8 cellular contexts compared by ENCODE assay signal in genomic region chr14:103562135-103562384, GRCh38. TPM values are rescaled to one million over a fixed set of nuclear protein-coding genes. Genes with fewer than 3 reads are reported as not detected.
DNase-seq lines count a peak whose midpoint lies in the region; ATAC-seq lines count a peak whose summit lies in the region.

No MANE protein-coding gene starts in this region.

- no peaks in the 10 kb centered on the region for H3K27me3 Mint-ChIP-seq in activated T-helper 17 cell treated with anti-CD3 and anti-CD28 coated beads, Interleukin-2, amount 50 U/mL, for 72 hours

- H3K9me3 Mint-ChIP-seq in activated T-helper 17 cell treated with anti-CD3 and anti-CD28 coated beads, Interleukin-2, amount 50 U/mL, for 72 hours, result no peaks in the 10 kb centered on the region

- peak overlapping the region; percentile 98 for H3K4me3 Mint-ChIP-seq in activated T-helper 17 cell treated with anti-CD3 and anti-CD28 coated beads, Interleukin-2, amount 50 U/mL, for 72 hours

- peaks cover 56% of the 10 kb centered on the region for H3K36me3 Mint-ChIP-seq in activated T-helper 17 cell treated with anti-CD3 and anti-CD28 coated beads, Interleukin-2, amount 50 U/mL, for 72 hours (ENCODE audit: low read depth)

- H3K9ac ChIP-seq in iPS-15b (ENCODE audit: low read depth, low read length), result peak overlapping the region; percentile 83

- peak; percentile 21 for DNase-seq in stromal cell of bone marrow (ENCODE audit: low read depth)
- no peak for DNase-seq in stimulated activated CD4-positive, alpha-beta T cell treated with anti-CD3 and anti-CD28 coated beads, Interleukin-2, amount 100 ng/mL, for 48 hours
- no peak for DNase-seq in UCSD-AML1 (lab: John Stamatoyannopoulos, UW; ENCODE audit: unreplicated experiment)

- no peaks in the 10 kb centered on the region for H3K27me3 ChIP-seq in iPS-15b (ENCODE audit: control insufficient read depth, insufficient read depth, low read length)

- H3K9me3 ChIP-seq in iPS-15b (ENCODE audit: control insufficient read depth, insufficient read depth, low read length), result no peaks in the 10 kb centered on the region

- no peaks in the 10 kb centered on the region for H3K4me1 ChIP-seq in iPS-15b (ENCODE audit: control insufficient read depth, insufficient read depth, low read length)

- peak overlapping the region; percentile 96 for H3K27ac Mint-ChIP-seq in activated T-helper 17 cell treated with anti-CD3 and anti-CD28 coated beads, Interleukin-2, amount 50 U/mL, for 72 hours

- H3K4me1 Mint-ChIP-seq in activated T-helper 17 cell treated with anti-CD3 and anti-CD28 coated beads, Interleukin-2, amount 50 U/mL, for 72 hours, result peaks cover 19% of the 10 kb centered on the region

- peak; percentile 36 for ATAC-seq in GM18502 (IDR thresholded peaks at IDR 0.05; ENCODE audit: poor library complexity, unreplicated experiment)
- ATAC-seq in HG03095 (IDR thresholded peaks at IDR 0.05; ENCODE audit: unreplicated experiment), result peak; percentile 29
- no peak for ATAC-seq in activated T-helper 17 cell treated with anti-CD3 and anti-CD28 coated beads, Interleukin-2, amount 50 U/mL, for 72 hours (replicated peaks)
- ATAC-seq in GM21447 (IDR thresholded peaks at IDR 0.05; ENCODE audit: unreplicated experiment), result no peak

- H3K36me3 ChIP-seq in iPS-15b (ENCODE audit: control insufficient read depth, insufficient read depth, low read length), result peaks cover 6% of the 10 kb centered on the region

- peak overlapping the region; percentile 90 for H3K4me3 ChIP-seq in iPS-15b (ENCODE audit: low read depth, low read length)

RNA-seq across cellular contexts. Expression of gene BAG5, which starts 0.4 kb away (rescaled TPM):
- total RNA-seq in activated T-helper 17 cell treated with anti-CD3 and anti-CD28 coated beads, Interleukin-2, amount 50 U/mL, for 72 hours, result 10 to 100 TPM; 21.0 to 33.2 TPM

RNA-seq across cellular contexts. Expression of gene COA8, which starts 0.7 kb away (rescaled TPM):
- total RNA-seq in activated T-helper 17 cell treated with anti-CD3 and anti-CD28 coated beads, Interleukin-2, amount 50 U/mL, for 72 hours, result 10 to 100 TPM; 30.9 to 39.9 TPM

RNA-seq across cellular contexts. Expression of gene TRMT61A, which starts 33.1 kb away (rescaled TPM):
- 10 to 100 TPM in 1 of 2 donors, 1 to 10 TPM in 1; 7.0 to 17.2 TPM for total RNA-seq in activated T-helper 17 cell treated with anti-CD3 and anti-CD28 coated beads, Interleukin-2, amount 50 U/mL, for 72 hours

RNA-seq across cellular contexts. Expression of gene CKB, which starts 39.4 kb away (rescaled TPM):
- total RNA-seq in activated T-helper 17 cell treated with anti-CD3 and anti-CD28 coated beads, Interleukin-2, amount 50 U/mL, for 72 hours, result 10 to 100 TPM in 1 of 2 donors, 1 to 10 TPM in 1; 4.5 to 13.4 TPM

Comparison
In these comparisons a context has a peak if more than half of its experiments do, and no peak if none do; other contexts are left out.
1. ATAC-seq: peak in GM18502 (single experiment) and HG03095 (single experiment); none in activated T-helper 17 cell treated with anti-CD3 and anti-CD28 coated beads, Interleukin-2, amount 50 U/mL, for 72 hours (single experiment) and GM21447 (single experiment).